8 cellular contexts compared by ENCODE assay signal in the genomic region with DNA sequence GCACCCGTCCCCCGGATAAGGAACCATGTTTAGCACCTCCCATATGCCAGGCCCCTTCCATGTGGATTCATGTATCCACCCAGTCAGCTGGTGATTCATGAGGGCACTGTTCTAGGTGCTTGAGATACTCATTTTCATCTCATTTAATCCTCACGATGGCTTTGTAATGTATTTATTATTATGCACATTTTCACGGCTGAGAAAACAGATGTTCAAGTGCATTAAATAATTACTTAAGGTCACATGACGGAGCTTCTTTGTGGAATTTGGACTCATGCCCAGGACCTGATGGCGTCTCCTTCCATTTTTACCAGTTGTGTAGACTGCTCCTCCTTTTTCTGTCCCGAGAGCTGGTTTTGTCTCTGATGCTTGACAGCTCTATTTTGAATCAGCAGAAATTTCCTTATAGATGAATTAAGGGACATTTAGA.
DNase-seq lines count a peak whose midpoint lies in the region; ATAC-seq and TF ChIP-seq lines count a peak whose summit lies in the region.
"Had no signal": no experiment of that assay in that cellular context is flagged by ENCODE, and none has a peak within 500 bp of the region (broad histone marks: within the 10 kb centered on the region; RNA-seq: fewer than 3 reads in every experiment).

No MANE protein-coding gene starts in this region.

- H3K36me3 Mint-ChIP-seq in activated B cell treated with CpG ODN at 0.5 μM for 24 hours (ENCODE audit: low read depth), result peaks cover 58% of the 10 kb centered on the region
- peaks cover 7% of the 10 kb centered on the region for H3K36me3 Mint-ChIP-seq in type B pancreatic cell

- POLR2A ChIA-PET in activated B cell treated with CpG ODN at 0.5 μM for 24 hours (lab: Charles Lee), result interaction anchor here (0.6 to 1.1 kb wide), 3 partner anchors 10 to 741 kb away, joined by 4 to 6 read pairs (median 6); no protein-coding TSS in a partner anchor

- H3K27me3 Mint-ChIP-seq in activated B cell treated with CpG ODN at 0.5 μM for 24 hours (no peaks in the 10 kb centered on the region), type B pancreatic cell (no peaks in the 10 kb centered on the region)

- intact Hi-C loops in activated B cell treated with CpG ODN at 0.5 μM for 24 hours (cut with micrococcal nuclease), result no loop called here

- TF ChIP-seq CTCF in activated B cell treated with CpG ODN at 0.5 μM for 24 hours (IDR thresholded peaks at IDR 0.05) (no peak), type B pancreatic cell (conservative IDR thresholded peaks at IDR 0.05) (no peak)

- peaks cover 54% of the 10 kb centered on the region for H3K4me1 Mint-ChIP-seq in activated B cell treated with CpG ODN at 0.5 μM for 24 hours
- peaks cover 47% of the 10 kb centered on the region for H3K4me1 Mint-ChIP-seq in type B pancreatic cell (ENCODE audit: unreplicated experiment)

- H3K9me3 Mint-ChIP-seq in activated B cell treated with CpG ODN at 0.5 μM for 24 hours (no peaks in the 10 kb centered on the region), type B pancreatic cell (no peaks in the 10 kb centered on the region)

- CTCF ChIA-PET in activated B cell treated with CpG ODN at 0.5 μM for 24 hours (lab: Charles Lee), result interaction anchor here (2.6 kb wide), 1 partner anchor 53 kb away, joined by 7 read pairs; no protein-coding TSS in a partner anchor

- H3K27ac Mint-ChIP-seq in activated B cell treated with CpG ODN at 0.5 μM for 24 hours, result peak overlapping the region; percentile 24
- peak overlapping the region; percentile 1 for H3K27ac Mint-ChIP-seq in type B pancreatic cell

- ATAC-seq in activated B cell treated with CpG ODN at 0.5 μM for 24 hours (ENCODE audit: low read depth) (no peak), GM21786 (IDR thresholded peaks at IDR 0.05; ENCODE audit: unreplicated experiment) (no peak), GM19328 (IDR thresholded peaks at IDR 0.05; ENCODE audit: unreplicated experiment) (no peak)
- ATAC-seq: PC-3 had no signal

- peak; percentile 74 for DNase-seq in NCI-H1436 treated with DMSO at 0.1 percent for 48 hours (lab: John Stamatoyannopoulos, UW)
- DNase-seq in activated B cell treated with CpG ODN at 0.5 μM for 24 hours, result no peak
- DNase-seq in hepatic stellate cell (ENCODE audit: low spot score), result peak; percentile 54
- DNase-seq in type B pancreatic cell (ENCODE audit: extremely low spot score, unreplicated experiment), result no peak
- DNase-seq in hippocampal formation (lab: John Stamatoyannopoulos, UW), result no peak
- DNase-seq: PC-3 had no signal

- H3K4me3 Mint-ChIP-seq in activated B cell treated with CpG ODN at 0.5 μM for 24 hours (no peak overlapping the region), type B pancreatic cell (no peak overlapping the region)

Comparison
In these comparisons a context has a peak if more than half of its experiments do, and no peak if none do; other contexts are left out.
1. DNase-seq: peak in NCI-H1436 treated with DMSO at 0.1 percent for 48 hours (single experiment) and hepatic stellate cell (single experiment); none in activated B cell treated with CpG ODN at 0.5 μM for 24 hours (single experiment), type B pancreatic cell (single experiment) and hippocampal formation (0 of 2).